Comparison of ENCODE assay signal across 8 cellular contexts in the genomic region with DNA sequence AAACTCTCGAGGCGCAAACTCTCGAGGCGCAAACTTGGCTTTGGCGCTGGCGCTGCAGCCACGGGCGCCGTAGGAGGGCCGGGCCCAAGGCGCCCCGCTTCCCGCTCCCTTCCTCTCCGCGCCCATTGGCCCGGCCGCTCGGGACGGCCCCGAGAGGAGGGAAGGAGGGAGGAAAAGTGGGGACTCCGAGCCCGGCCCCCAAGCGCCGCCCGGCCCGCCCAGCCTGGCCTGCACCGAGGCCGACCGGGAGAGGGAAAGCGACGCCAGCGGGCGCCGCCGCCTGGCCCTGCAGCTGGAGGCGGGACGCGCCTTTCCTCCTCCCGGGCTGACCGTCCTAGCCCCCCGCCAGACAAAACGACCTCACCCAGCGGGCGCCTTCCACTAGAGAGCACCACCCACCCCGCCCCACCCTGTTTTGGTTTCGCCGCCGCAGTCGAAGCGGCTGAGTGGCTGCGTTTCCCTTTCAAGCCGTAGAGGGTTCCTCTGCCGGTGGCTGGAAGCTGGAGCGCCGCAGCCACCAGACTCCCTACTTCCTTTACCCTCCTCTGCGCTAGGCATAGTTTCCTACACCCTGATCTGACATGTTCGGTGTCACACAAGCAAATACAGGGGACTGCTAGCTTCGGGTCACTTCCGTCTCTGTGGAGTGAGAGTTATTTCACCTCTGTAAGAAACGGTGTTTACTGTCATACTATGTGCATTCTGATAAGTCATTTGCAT. TPM values are rescaled to one million over a fixed set of nuclear protein-coding genes. Genes with fewer than 3 reads are reported as not detected.
DNase-seq lines count a peak whose midpoint lies in the region; ATAC-seq and TF ChIP-seq lines count a peak whose summit lies in the region.

A gene with protein sequence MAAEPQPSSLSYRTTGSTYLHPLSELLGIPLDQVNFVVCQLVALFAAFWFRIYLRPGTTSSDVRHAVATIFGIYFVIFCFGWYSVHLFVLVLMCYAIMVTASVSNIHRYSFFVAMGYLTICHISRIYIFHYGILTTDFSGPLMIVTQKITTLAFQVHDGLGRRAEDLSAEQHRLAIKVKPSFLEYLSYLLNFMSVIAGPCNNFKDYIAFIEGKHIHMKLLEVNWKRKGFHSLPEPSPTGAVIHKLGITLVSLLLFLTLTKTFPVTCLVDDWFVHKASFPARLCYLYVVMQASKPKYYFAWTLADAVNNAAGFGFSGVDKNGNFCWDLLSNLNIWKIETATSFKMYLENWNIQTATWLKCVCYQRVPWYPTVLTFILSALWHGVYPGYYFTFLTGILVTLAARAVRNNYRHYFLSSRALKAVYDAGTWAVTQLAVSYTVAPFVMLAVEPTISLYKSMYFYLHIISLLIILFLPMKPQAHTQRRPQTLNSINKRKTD (minus strand): TSS at position 78 of the 720 bp plus-strand sequence. CDS start 235 bp downstream, outside the sequence.

- TF ChIP-seq CTCF in thoracic aorta (IDR thresholded peaks at IDR 0.05), result no peak

- DNase-seq in ELR (ENCODE audit: low read depth) (peak; percentile 94), GOT3 (lab: John Stamatoyannopoulos, UW) (peak; percentile 79), LHCN-M2 (ENCODE audit: low read depth) (peak; percentile 90), SHP77 (lab: John Stamatoyannopoulos, UW) (peak; percentile 35 to 59), germinal center (ENCODE audit: low spot score) (peak; percentile 32), occipital lobe (lab: John Stamatoyannopoulos, UW) (peak; percentile 72), thoracic aorta (ENCODE audit: low spot score) (peak; percentile 52)
- peak; percentile 65 for DNase-seq in activated naive CD4-positive, alpha-beta T cell treated with Interleukin-2 at 50 U/mL for 16 hours

- H3K4me3 ChIP-seq in thoracic aorta, result peak within 1 kb of the TSS; percentile 77

- no peaks in the 10 kb centered on the region for H3K36me3 ChIP-seq in thoracic aorta

- H3K27me3 ChIP-seq in thoracic aorta (replicated peaks; ENCODE audit: insufficient read depth), result no peaks in the 10 kb centered on the region

- peak within 1 kb of the TSS; percentile 82 to 89 for H3K27ac ChIP-seq in thoracic aorta

- peaks cover 15 to 25% of the 10 kb centered on the region in 2 donors for H3K4me1 ChIP-seq in thoracic aorta (ENCODE audit: control insufficient read depth in 1 of 2, low read depth in 2 of 2)

- ATAC-seq in thoracic aorta (ENCODE audit: insufficient number of reproducible peaks, low FRiP score, low read depth), result peak; percentile 66

- no peaks in the 10 kb centered on the region for H3K9me3 ChIP-seq in thoracic aorta

RNA-seq across cellular contexts. Expression of the gene that starts here (rescaled TPM):
- total RNA-seq in LHCN-M2 (2014; rRNA removed) (3.3 and 3.8 TPM in 2 replicates), occipital lobe (3.1 TPM), thoracic aorta (1 to 10 TPM; 5.5 to 6.8 TPM)
- 0.87 TPM for polyA plus RNA-seq in LHCN-M2 (2012)

Comparison
In these comparisons a context has a peak if more than half of its experiments do, and no peak if none do; other contexts are left out.
1. Peak in every context shown above with its lines: DNase-seq, ATAC-seq, H3K4me3 ChIP-seq and H3K27ac ChIP-seq.
2. DNase-seq: peak in every context shown above with its lines; median percentile 94 in ELR; 90 in LHCN-M2; 79 in GOT3; 72 in occipital lobe; 65 in activated naive CD4-positive, alpha-beta T cell treated with Interleukin-2 at 50 U/mL for 16 hours; 52 in thoracic aorta; 47 in SHP77; 32 in germinal center.